Comparison of ENCODE assay signal across 9 cellular contexts in the genomic region with DNA sequence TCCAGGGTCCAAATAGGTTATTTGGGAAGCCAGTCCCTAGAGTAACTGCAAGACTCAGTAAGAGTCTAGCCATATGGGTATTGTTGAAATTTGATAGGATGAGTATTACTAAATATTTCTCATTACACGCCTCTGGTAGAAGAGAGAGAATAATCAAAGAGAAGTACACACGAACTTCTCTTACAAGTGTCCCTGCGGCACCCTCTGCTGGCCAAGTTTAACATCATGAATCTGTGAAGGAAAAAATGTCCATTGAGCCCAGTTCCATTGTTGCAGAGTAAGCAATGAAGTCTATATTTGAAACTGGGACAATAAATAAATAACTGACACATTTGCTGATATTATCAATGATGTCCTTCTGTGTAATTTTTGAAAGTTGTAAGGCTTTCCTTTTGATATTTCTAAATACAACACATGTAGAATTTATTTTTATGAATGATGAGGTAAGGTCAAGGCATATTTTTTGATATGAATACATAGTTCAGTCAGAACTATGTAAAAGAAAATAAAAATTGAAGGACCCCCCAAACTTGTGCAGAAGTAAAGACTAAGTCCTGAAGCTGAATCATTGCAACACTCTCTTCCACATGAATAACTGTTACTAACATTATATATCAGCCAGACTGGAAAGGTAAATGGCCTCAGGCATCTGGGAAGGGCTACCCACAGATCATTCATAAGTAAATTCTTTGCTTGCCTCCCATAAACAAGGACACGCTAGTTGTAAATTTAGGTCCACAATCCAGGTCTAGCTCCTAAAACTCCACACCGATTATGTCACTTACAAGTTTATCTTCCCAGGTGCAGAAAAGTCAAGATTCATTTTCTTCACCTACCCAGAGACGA. TPM values are rescaled to one million over a fixed set of nuclear protein-coding genes. Genes with fewer than 3 reads are reported as not detected.
DNase-seq lines count a peak whose midpoint lies in the region; ATAC-seq, FAIRE-seq and TF ChIP-seq lines count a peak whose summit lies in the region.
"Had no signal": no experiment of that assay in that cellular context is flagged by ENCODE, and none has a peak within 500 bp of the region (broad histone marks: within the 10 kb centered on the region; RNA-seq: fewer than 3 reads in every experiment).

No MANE protein-coding gene starts in this region.

- no peaks in the 10 kb centered on the region for H3K9me3 Mint-ChIP-seq in CD8-positive, alpha-beta T cell

- no peak overlapping the region for H3K4me3 Mint-ChIP-seq in CD8-positive, alpha-beta T cell

- no peaks in the 10 kb centered on the region for H3K4me1 ChIP-seq in GM12878 (ENCODE audit: control insufficient read depth, insufficient read depth, low read length)
- H3K4me1 ChIP-seq in CD8-positive, alpha-beta T cell (ENCODE audit: insufficient read depth, low read length), result no peaks in the 10 kb centered on the region

- TF ChIP-seq CTCF in GM12878 (IDR thresholded peaks at IDR 0.05 in 2 of 3, conservative IDR thresholded peaks at IDR 0.05 in 1 of 3; ENCODE audit: control insufficient read depth in 2 of 3, extremely low read depth in 1 of 3, insufficient read depth in 1 of 3, low read depth in 3 of 3, low read length in 3 of 3), result peak; percentile 57 to 59 (median 59); a peak in 4 of 6 replicates
- no peak for TF ChIP-seq CTCF in CD8-positive, alpha-beta T cell (IDR thresholded peaks at IDR 0.05)

- no peaks in the 10 kb centered on the region for H3K27me3 ChIP-seq in H7 (ENCODE audit: control insufficient read depth, insufficient read depth, low read length)
- H3K27me3 ChIP-seq in GM12878 (replicated peaks in 1 of 2; ENCODE audit: control insufficient read depth in 2 of 2, insufficient read depth in 2 of 2, low read length in 1 of 2), result no peaks in the 10 kb centered on the region; a peak in 1 of 4 replicates
- no peaks in the 10 kb centered on the region for H3K27me3 ChIP-seq in CD8-positive, alpha-beta T cell (ENCODE audit: insufficient read depth, low read length)

- H3K9ac ChIP-seq in GM12878 (ENCODE audit: control insufficient read depth, insufficient read depth, low read length), result no peak overlapping the region

- no peak overlapping the region for H3K27ac Mint-ChIP-seq in CD8-positive, alpha-beta T cell

- H3K4me3 ChIP-seq in H7 (ENCODE audit: insufficient read depth, low read depth, low read length) (no peak overlapping the region), GM12878 (no peak overlapping the region)
- H3K4me3 ChIP-seq in CD8-positive, alpha-beta T cell (ENCODE audit: low read depth, low read length), result no peak overlapping the region

- H3K79me2 ChIP-seq in GM12878 (ENCODE audit: control insufficient read depth, insufficient read depth, low read length), result no peaks in the 10 kb centered on the region

- CTCF ChIA-PET in GM12878 (lab: Yijun Ruan, JAX), result interaction anchor here (0.6 to 1.8 kb wide), 5 partner anchors 72 to 817 kb away, joined by 3 to 18 read pairs (median 3); a partner anchor contains a TSS
- CTCF ChIA-PET in CD8-positive, alpha-beta T cell (lab: Charles Lee), result interaction anchor here (1.6 kb wide), 1 partner anchor 14 kb away, joined by 4 read pairs; no protein-coding TSS in a partner anchor

- no peaks in the 10 kb centered on the region for H3K4me1 Mint-ChIP-seq in CD8-positive, alpha-beta T cell (ENCODE audit: low read depth)

- POLR2A ChIA-PET in GM12878 (lab: Charles Lee), result no interaction called here
- POLR2A ChIA-PET in CD8-positive, alpha-beta T cell (lab: Charles Lee), result no interaction called here

- H3K27me3 Mint-ChIP-seq in CD8-positive, alpha-beta T cell (ENCODE audit: low read depth), result no peaks in the 10 kb centered on the region

- no peaks in the 10 kb centered on the region for H3K36me3 ChIP-seq in H7 (replicated peaks; ENCODE audit: control insufficient read depth, insufficient read depth, low read length)
- no peaks in the 10 kb centered on the region for H3K36me3 ChIP-seq in GM12878 (ENCODE audit: control insufficient read depth in 2 of 2, insufficient read depth in 2 of 2, low read length in 1 of 2)
- no peaks in the 10 kb centered on the region for H3K36me3 ChIP-seq in CD8-positive, alpha-beta T cell (ENCODE audit: insufficient read depth, low read length)

- no peaks in the 10 kb centered on the region for H3K9me3 ChIP-seq in GM12878 (replicated peaks; ENCODE audit: control insufficient read depth, insufficient read depth, low read length)
- no peaks in the 10 kb centered on the region for H3K9me3 ChIP-seq in CD8-positive, alpha-beta T cell (ENCODE audit: low read length)

- BruUV-seq in GM12878 (replicated peaks; lab: Mats Ljungman, UMichigan), result no TSS peak

- no peak overlapping the region for H3K4me2 ChIP-seq in GM12878 (ENCODE audit: control insufficient read depth, insufficient read depth)

- no peak for FAIRE-seq in GM12878 (lab: Jason Lieb, UNC)

- peak; percentile 70 for ATAC-seq in GM12878
- no peak for ATAC-seq in CD8-positive, alpha-beta T cell

- WGBS in GM12878 (ENCODE audit: insufficient coverage, insufficient replicate concordance, low lambda C conversion rate, missing lambda C conversion rate), result 11% methylated on average over 6 of the region's 6 CpGs

- H3K27ac ChIP-seq in GM12878 (ENCODE audit: control insufficient read depth, insufficient read depth), result no peak overlapping the region
- no peak overlapping the region for H3K27ac ChIP-seq in CD8-positive, alpha-beta T cell (ENCODE audit: low read depth, low read length)

- H3K36me3 Mint-ChIP-seq in CD8-positive, alpha-beta T cell, result no peaks in the 10 kb centered on the region

- SMC1A ChIA-PET in GM12878 (lab: Charles Lee; ENCODE audit: uncharacterized antibody, unreplicated experiment), result interaction anchor here (1.9 kb wide), 1 partner anchor 367 kb away, joined by 9 read pairs; a partner anchor contains a TSS

- DNase-seq in DMS53 (lab: John Stamatoyannopoulos, UW) (peak; percentile 90), H7 (peak; percentile 4), NCI-H524 treated with DMSO at 0.1 percent for 48 hours (lab: John Stamatoyannopoulos, UW) (peak; percentile 85), GM12878 (ENCODE audit: low read depth, low spot score) (no peak), islet precursor cell (peak; percentile 60), 8988T (no peak)
- DNase-seq in stimulated activated CD8-positive, alpha-beta memory T cell treated with anti-CD3 and anti-CD28 coated beads, Interleukin-4, amount 100 ng/mL, for 48 hours, result peak; percentile 51
- no peak for DNase-seq in CD8-positive, alpha-beta T cell

- H2AFZ ChIP-seq in GM12878 (ENCODE audit: control insufficient read depth, low read depth, low read length), result no peak overlapping the region

- intact Hi-C loops in GM12878 (cut with micrococcal nuclease; ENCODE audit: unreplicated experiment), result loop anchor here (1.0 to 5.0 kb wide), 3 partner anchors 367 to 822 kb away; a partner anchor contains a TSS
- intact Hi-C loops in CD8-positive, alpha-beta T cell (cut with DNase I, micrococcal nuclease), result loop anchor here in 1 of 2 experiments (2.0 kb wide), 1 partner anchor 818 kb away; no protein-coding TSS in a partner anchor

- TF ChIP-seq EP300 in GM12878 (IDR thresholded peaks at IDR 0.05; ENCODE audit: borderline replicate concordance in 1 of 2, control insufficient read depth in 1 of 2, low read depth in 2 of 2, low read length in 2 of 2), result no peak

- no peaks in the 10 kb centered on the region for H4K20me1 ChIP-seq in GM12878 (ENCODE audit: control insufficient read depth, insufficient read depth)

- in situ Hi-C loops in GM12878 (cut with MboI), result loop anchor here (10.0 kb wide), 1 partner anchor 820 kb away; no protein-coding TSS in a partner anchor

- no peak for TF ChIP-seq POLR2A in GM12878 (IDR thresholded peaks at IDR 0.05; ENCODE audit: low read depth, low read length)

- TF ChIP-seq RAD21 in GM12878 (IDR thresholded peaks at IDR 0.05; ENCODE audit: insufficient read depth, low read depth, low read length), result peak; percentile 64

- RAD21 ChIA-PET in GM12878 (lab: Charles Lee; ENCODE audit: unreplicated experiment), result interaction anchor here (1.7 kb wide), 1 partner anchor 368 kb away, joined by 4 read pairs; a partner anchor contains a TSS

RNA-seq across cellular contexts. Expression of a gene that starts 10.0 kb away (rescaled TPM):
- total RNA-seq in H7 (2014; rRNA removed; shearing (Covaris generic)), result not detected in 2 replicates
- not detected in 2 replicates for total RNA-seq in GM12878 (2013; cell fraction: nucleolus; rRNA removed)
- not detected in 2 replicates for total RNA-seq in GM12878 (2014; rRNA removed)
- not detected in 2 replicates for total RNA-seq in GM12878 (2014; rRNA removed; fragmentation: Illumina TruSeq; extraction: Trizol)
- total RNA-seq in GM12878 (2021), result not detected in 2 replicates
- not detected for polyA plus RNA-seq in GM12878 (2011; ENCODE audit: low read depth)
- not detected in 2 replicates for polyA plus RNA-seq in GM12878 (2011; rRNA removed)
- polyA plus RNA-seq in GM12878 (2011; cell fraction: cytosol; rRNA removed), result not detected in 2 replicates
- not detected in 2 replicates for polyA plus RNA-seq in GM12878 (2011; cell fraction: nucleus; rRNA removed)
- polyA plus RNA-seq in GM12878 (2012), result not detected in 2 replicates
- not detected in 2 replicates for polyA plus RNA-seq in GM12878 (2014; fragmentation: Illumina TruSeq; extraction: Trizol)
- polyA plus RNA-seq in GM12878 (2014; fragmentation: Nextera tagmentation; extraction: Ambion mirVana), result not detected
- 0.11 TPM in 1 of 2 replicates, not detected in the other for polyA plus RNA-seq in GM12878 (2014; rRNA removed)
- polyA plus RNA-seq in GM12878 (2016; fragmentation: Nextera tagmentation; extraction: Ambion mirVana), result not detected
- not detected in 2 replicates for polyA minus RNA-seq in GM12878 (2011; rRNA and poly(A)+ RNA removed)
- not detected in 2 replicates for polyA minus RNA-seq in GM12878 (2011; cell fraction: cytosol; rRNA and poly(A)+ RNA removed)
- not detected in 2 replicates for polyA minus RNA-seq in GM12878 (2011; cell fraction: nucleus; rRNA and poly(A)+ RNA removed)
- total RNA-seq in CD8-positive, alpha-beta T cell, result not detected
- total RNA-seq: pulmonary artery endothelial cell had no signal

RNA-seq across cellular contexts. Expression of a gene that starts 41.7 kb away (rescaled TPM):
- total RNA-seq in H7 (2014; rRNA removed; shearing (Covaris generic)), result not detected in 2 replicates
- total RNA-seq in GM12878 (2013; cell fraction: nucleolus; rRNA removed), result not detected in 2 replicates
- total RNA-seq in GM12878 (2014; rRNA removed) (not detected in 2 replicates), GM12878 (2014; rRNA removed; fragmentation: Illumina TruSeq; extraction: Trizol) (not detected in 2 replicates), GM12878 (2021) (not detected in 2 replicates)
- polyA plus RNA-seq in GM12878 (2011; ENCODE audit: low read depth), result not detected
- polyA plus RNA-seq in GM12878 (2011; rRNA removed) (not detected in 2 replicates), GM12878 (2014; fragmentation: Illumina TruSeq; extraction: Trizol) (not detected in 2 replicates), GM12878 (2014; fragmentation: Nextera tagmentation; extraction: Ambion mirVana) (not detected), GM12878 (2014; rRNA removed) (not detected in 2 replicates), GM12878 (2016; fragmentation: Nextera tagmentation; extraction: Ambion mirVana) (not detected)
- polyA plus RNA-seq in GM12878 (2011; cell fraction: cytosol; rRNA removed), result not detected in 2 replicates
- not detected in 2 replicates for polyA plus RNA-seq in GM12878 (2011; cell fraction: nucleus; rRNA removed)
- polyA plus RNA-seq in GM12878 (2012), result not detected in 2 replicates
- not detected in 2 replicates for polyA minus RNA-seq in GM12878 (2011; rRNA and poly(A)+ RNA removed)
- not detected in 2 replicates for polyA minus RNA-seq in GM12878 (2011; cell fraction: cytosol; rRNA and poly(A)+ RNA removed)
- not detected in 2 replicates for polyA minus RNA-seq in GM12878 (2011; cell fraction: nucleus; rRNA and poly(A)+ RNA removed)
- not detected for total RNA-seq in CD8-positive, alpha-beta T cell
- total RNA-seq: pulmonary artery endothelial cell had no signal

RNA-seq across cellular contexts. Expression of a gene that starts 49.1 kb away (rescaled TPM):
- not detected in 2 replicates for total RNA-seq in H7 (2014; rRNA removed; shearing (Covaris generic))
- total RNA-seq in GM12878 (2013; cell fraction: nucleolus; rRNA removed), result not detected in 2 replicates
- not detected in 2 replicates for total RNA-seq in GM12878 (2014; rRNA removed)
- total RNA-seq in GM12878 (2014; rRNA removed; fragmentation: Illumina TruSeq; extraction: Trizol), result not detected in 2 replicates
- not detected in 2 replicates for total RNA-seq in GM12878 (2021)
- not detected for polyA plus RNA-seq in GM12878 (2011; ENCODE audit: low read depth)
- not detected in 2 replicates for polyA plus RNA-seq in GM12878 (2011; rRNA removed)
- polyA plus RNA-seq in GM12878 (2011; cell fraction: cytosol; rRNA removed), result not detected in 2 replicates
- not detected in 2 replicates for polyA plus RNA-seq in GM12878 (2011; cell fraction: nucleus; rRNA removed)
- polyA plus RNA-seq in GM12878 (2012), result not detected in 2 replicates
- not detected in 2 replicates for polyA plus RNA-seq in GM12878 (2014; fragmentation: Illumina TruSeq; extraction: Trizol)
- polyA plus RNA-seq in GM12878 (2014; fragmentation: Nextera tagmentation; extraction: Ambion mirVana), result not detected
- polyA plus RNA-seq in GM12878 (2014; rRNA removed), result not detected in 2 replicates
- polyA plus RNA-seq in GM12878 (2016; fragmentation: Nextera tagmentation; extraction: Ambion mirVana), result not detected
- polyA minus RNA-seq in GM12878 (2011; rRNA and poly(A)+ RNA removed), result not detected in 2 replicates
- not detected in 2 replicates for polyA minus RNA-seq in GM12878 (2011; cell fraction: cytosol; rRNA and poly(A)+ RNA removed)
- not detected in 2 replicates for polyA minus RNA-seq in GM12878 (2011; cell fraction: nucleus; rRNA and poly(A)+ RNA removed)
- not detected for total RNA-seq in CD8-positive, alpha-beta T cell
- total RNA-seq: pulmonary artery endothelial cell had no signal

RNA-seq across cellular contexts. Expression of a gene that starts 54.8 kb away (rescaled TPM):
- total RNA-seq in H7 (2014; rRNA removed; shearing (Covaris generic)), result not detected in 2 replicates
- not detected in 2 replicates for total RNA-seq in GM12878 (2013; cell fraction: nucleolus; rRNA removed)
- total RNA-seq in GM12878 (2014; rRNA removed), result not detected in 2 replicates
- total RNA-seq in GM12878 (2014; rRNA removed; fragmentation: Illumina TruSeq; extraction: Trizol), result not detected in 2 replicates
- not detected in 2 replicates for total RNA-seq in GM12878 (2021)
- polyA plus RNA-seq in GM12878 (2011; ENCODE audit: low read depth), result not detected
- not detected in 2 replicates for polyA plus RNA-seq in GM12878 (2011; rRNA removed)
- polyA plus RNA-seq in GM12878 (2011; cell fraction: cytosol; rRNA removed), result not detected in 2 replicates
- polyA plus RNA-seq in GM12878 (2011; cell fraction: nucleus; rRNA removed), result not detected in 2 replicates
- not detected in 2 replicates for polyA plus RNA-seq in GM12878 (2012)
- polyA plus RNA-seq in GM12878 (2014; fragmentation: Illumina TruSeq; extraction: Trizol), result not detected in 2 replicates
- not detected for polyA plus RNA-seq in GM12878 (2014; fragmentation: Nextera tagmentation; extraction: Ambion mirVana)
- polyA plus RNA-seq in GM12878 (2014; rRNA removed), result not detected in 2 replicates
- polyA plus RNA-seq in GM12878 (2016; fragmentation: Nextera tagmentation; extraction: Ambion mirVana), result not detected
- not detected in 2 replicates for polyA minus RNA-seq in GM12878 (2011; rRNA and poly(A)+ RNA removed)
- not detected in 2 replicates for polyA minus RNA-seq in GM12878 (2011; cell fraction: cytosol; rRNA and poly(A)+ RNA removed)
- polyA minus RNA-seq in GM12878 (2011; cell fraction: nucleus; rRNA and poly(A)+ RNA removed), result not detected in 2 replicates
- not detected for total RNA-seq in CD8-positive, alpha-beta T cell
- total RNA-seq: pulmonary artery endothelial cell had no signal

RNA-seq across cellular contexts. Expression of a gene that starts 57.2 kb away (rescaled TPM):
- total RNA-seq in H7 (2014; rRNA removed; shearing (Covaris generic)), result not detected in 2 replicates
- not detected in 2 replicates for total RNA-seq in GM12878 (2013; cell fraction: nucleolus; rRNA removed)
- total RNA-seq in GM12878 (2014; rRNA removed) (not detected in 2 replicates), GM12878 (2014; rRNA removed; fragmentation: Illumina TruSeq; extraction: Trizol) (not detected in 2 replicates), GM12878 (2021) (not detected in 2 replicates)
- not detected for polyA plus RNA-seq in GM12878 (2011; ENCODE audit: low read depth)
- polyA plus RNA-seq in GM12878 (2011; rRNA removed) (not detected in 2 replicates), GM12878 (2014; fragmentation: Illumina TruSeq; extraction: Trizol) (not detected in 2 replicates), GM12878 (2014; fragmentation: Nextera tagmentation; extraction: Ambion mirVana) (not detected), GM12878 (2014; rRNA removed) (not detected in 2 replicates), GM12878 (2016; fragmentation: Nextera tagmentation; extraction: Ambion mirVana) (not detected)
- polyA plus RNA-seq in GM12878 (2011; cell fraction: cytosol; rRNA removed), result not detected in 2 replicates
- polyA plus RNA-seq in GM12878 (2011; cell fraction: nucleus; rRNA removed), result not detected in 2 replicates
- polyA plus RNA-seq in GM12878 (2012), result not detected in 2 replicates
- polyA minus RNA-seq in GM12878 (2011; rRNA and poly(A)+ RNA removed), result not detected in 2 replicates
- not detected in 2 replicates for polyA minus RNA-seq in GM12878 (2011; cell fraction: cytosol; rRNA and poly(A)+ RNA removed)
- not detected in 2 replicates for polyA minus RNA-seq in GM12878 (2011; cell fraction: nucleus; rRNA and poly(A)+ RNA removed)
- total RNA-seq in CD8-positive, alpha-beta T cell, result not detected
- total RNA-seq: pulmonary artery endothelial cell had no signal

Comparison
In these comparisons a context has a peak if more than half of its experiments do, and no peak if none do; other contexts are left out.
1. DNase-seq: peak in DMS53 (single experiment), H7 (single experiment), NCI-H524 treated with DMSO at 0.1 percent for 48 hours (single experiment), islet precursor cell (single experiment) and stimulated activated CD8-positive, alpha-beta memory T cell treated with anti-CD3 and anti-CD28 coated beads, Interleukin-4, amount 100 ng/mL, for 48 hours (single experiment); none in GM12878 (single experiment), 8988T (single experiment) and CD8-positive, alpha-beta T cell (0 of 7).